ENCODE assay signal across 15 cellular contexts in genomic region chr12:27610380-27610779, GRCh38.
DNase-seq lines count a peak whose midpoint lies in the region; ATAC-seq, FAIRE-seq and TF ChIP-seq lines count a peak whose summit lies in the region.
"Had no signal": no experiment of that assay in that cellular context is flagged by ENCODE, and none has a peak within 500 bp of the region (broad histone marks: within the 10 kb centered on the region; RNA-seq: fewer than 3 reads in every experiment).

No MANE protein-coding gene starts in this region.

- H3K27me3 Mint-ChIP-seq in HFFc6 (ENCODE audit: insufficient read depth) (no peaks in the 10 kb centered on the region), astrocyte (ENCODE audit: low read depth, unreplicated experiment) (no peaks in the 10 kb centered on the region)

- peak overlapping the region; percentile 42 for H3K4me2 ChIP-seq in astrocyte (ENCODE audit: low read length)
- H3K4me2 ChIP-seq: BLaER1 had no signal

- no peaks in the 10 kb centered on the region for H3K9me3 Mint-ChIP-seq in HFFc6
- no peaks in the 10 kb centered on the region for H3K9me3 Mint-ChIP-seq in astrocyte (ENCODE audit: unreplicated experiment)

- H4K20me1 ChIP-seq in astrocyte (ENCODE audit: insufficient read depth, low read length): peaks cover 25% of the 10 kb centered on the region
- H4K20me1 ChIP-seq: BLaER1 had no signal

- H3K27me3 ChIP-seq in astrocyte (ENCODE audit: insufficient read depth, low read length) (no peaks in the 10 kb centered on the region), H7 (ENCODE audit: control insufficient read depth, insufficient read depth, low read length) (no peaks in the 10 kb centered on the region)
- H3K27me3 ChIP-seq: BLaER1 had no signal

- no peak overlapping the region for H3K9ac ChIP-seq in astrocyte (ENCODE audit: low read length)
- H3K9ac ChIP-seq: BLaER1 had no signal

- peaks cover 86% of the 10 kb centered on the region for H3K79me2 ChIP-seq in astrocyte (ENCODE audit: insufficient read depth, low read length)

- DNase-seq in HFFc6: peak; percentile 33
- peak; percentile 76 for DNase-seq in astrocyte (ENCODE audit: low read depth)
- DNase-seq in iPS-NIHi11 (ENCODE audit: low spot score): peak; percentile 23
- no peak for DNase-seq in SKM-1 treated with dmso at 0.1 percent for 144 hours (lab: John Stamatoyannopoulos, UW; ENCODE audit: unreplicated experiment)
- DNase-seq in H7: no peak
- DNase-seq: amygdala; MM.1S; nucleus accumbens; stimulated activated CD4-positive, alpha-beta T cell treated with anti-CD3 and anti-CD28 coated beads, Interleukin-4, amount 100 ng/mL, for 24 hours had no signal

- H3K4me3 Mint-ChIP-seq in HFFc6: no peak overlapping the region
- H3K4me3 Mint-ChIP-seq in astrocyte (ENCODE audit: unreplicated experiment): no peak overlapping the region

- H3K36me3 Mint-ChIP-seq in HFFc6 (ENCODE audit: low read depth) (peaks cover 23% of the 10 kb centered on the region), astrocyte (ENCODE audit: low read depth, unreplicated experiment) (peaks cover 12% of the 10 kb centered on the region)

- no peak overlapping the region for H2AFZ ChIP-seq in astrocyte (ENCODE audit: low read depth, low read length)

- ATAC-seq in GM18861 (IDR thresholded peaks at IDR 0.05; ENCODE audit: unreplicated experiment): no peak
- ATAC-seq in HG03432 (IDR thresholded peaks at IDR 0.05; ENCODE audit: unreplicated experiment): no peak
- ATAC-seq: left lobe of liver had no signal

- no peaks in the 10 kb centered on the region for H3K9me3 ChIP-seq in astrocyte (ENCODE audit: insufficient read depth, low read depth, low read length)
- H3K9me3 ChIP-seq: BLaER1 had no signal

- H3K27ac ChIP-seq in 22Rv1: 0 out of 2 replicates have a peak overlapping the region, but pooled peaks have one; percentile 11
- H3K27ac ChIP-seq in astrocyte (ENCODE audit: low read depth, low read length): no peak overlapping the region
- H3K27ac ChIP-seq: BLaER1 had no signal

- H3K27ac Mint-ChIP-seq in HFFc6 (peak overlapping the region; percentile 45), astrocyte (ENCODE audit: unreplicated experiment) (no peak overlapping the region)

- peak; percentile 66 for FAIRE-seq in astrocyte (lab: Jason Lieb, UNC)
- FAIRE-seq: H1 had no signal

- H3K4me1 Mint-ChIP-seq in HFFc6 (ENCODE audit: low read depth): peaks cover 91% of the 10 kb centered on the region
- H3K4me1 Mint-ChIP-seq in astrocyte (ENCODE audit: low read depth, unreplicated experiment): peaks cover 30% of the 10 kb centered on the region

- TF ChIP-seq CTCF in 22Rv1 (IDR thresholded peaks at IDR 0.05) (no peak), HFFc6 (IDR thresholded peaks at IDR 0.05) (no peak), astrocyte (IDR thresholded peaks at IDR 0.05; ENCODE audit: insufficient read depth, low read depth, low read length) (no peak)

- H3K36me3 ChIP-seq in astrocyte (ENCODE audit: insufficient read depth, low read length) (no peaks in the 10 kb centered on the region), H7 (replicated peaks; ENCODE audit: control insufficient read depth, insufficient read depth, low read length) (no peaks in the 10 kb centered on the region)

- H3K4me3 ChIP-seq in astrocyte (ENCODE audit: insufficient read depth, low read depth, low read length) (no peak overlapping the region), H7 (ENCODE audit: insufficient read depth, low read depth, low read length) (no peak overlapping the region)
- H3K4me3 ChIP-seq: BLaER1 had no signal

- peaks cover 14% of the 10 kb centered on the region for H3K4me1 ChIP-seq in astrocyte (ENCODE audit: insufficient read depth, low read length)
- H3K4me1 ChIP-seq: BLaER1 had no signal

Comparison
In these comparisons a context has a peak if more than half of its experiments do, and no peak if none do; other contexts are left out.
1. DNase-seq: peak in HFFc6 (single experiment), astrocyte (single experiment) and iPS-NIHi11 (single experiment); none in SKM-1 treated with dmso at 0.1 percent for 144 hours (single experiment) and H7 (single experiment).